7 cellular contexts compared by ENCODE assay signal in genomic region chr18:79986726-79987125, GRCh38. TPM values are rescaled to one million over a fixed set of nuclear protein-coding genes. Genes with fewer than 3 reads are reported as not detected.
DNase-seq lines count a peak whose midpoint lies in the region; ATAC-seq, FAIRE-seq and TF ChIP-seq lines count a peak whose summit lies in the region.

No MANE protein-coding gene starts in this region.

- peak overlapping the region; percentile 83 for H3K4me3 ChIP-seq in OCI-LY3 (ENCODE audit: low read length)
- H3K4me3 ChIP-seq in endothelial cell of umbilical vein (replicated peaks in 1 of 3; ENCODE audit: insufficient read depth in 1 of 3, low read depth in 1 of 3, low read length in 3 of 3), result peak overlapping the region in 2 of 3 experiments; percentile 1 to 96

- DNase-seq in GM03348 (ENCODE audit: low spot score), result peak; percentile 31
- peak; percentile 8 for DNase-seq in endothelial cell of umbilical vein (ENCODE audit: low read depth, low spot score)
- no peak for DNase-seq in progenitor cell of endocrine pancreas (ENCODE audit: low spot score, unreplicated experiment)
- no peak for DNase-seq in NCI-H2171 (lab: John Stamatoyannopoulos, UW)
- no peak for DNase-seq in DMS153 (lab: John Stamatoyannopoulos, UW)

- TF ChIP-seq CTCF in OCI-LY3 (IDR thresholded peaks at IDR 0.05; ENCODE audit: low read depth, low read length) (no peak), endothelial cell of umbilical vein (IDR thresholded peaks at IDR 0.05; ENCODE audit: extremely low read depth in 1 of 2, insufficient read depth in 1 of 2, low read depth in 1 of 2, low read length in 2 of 2) (no peak), progenitor cell of endocrine pancreas (IDR thresholded peaks at IDR 0.05; ENCODE audit: unreplicated experiment) (no peak)

- no peak overlapping the region for H3K27ac ChIP-seq in OCI-LY3 (ENCODE audit: low read length)
- H3K27ac ChIP-seq in endothelial cell of umbilical vein (ENCODE audit: insufficient read depth, low read depth, low read length), result no peak overlapping the region

- H3K27ac Mint-ChIP-seq in progenitor cell of endocrine pancreas, result no peak overlapping the region

- ATAC-seq in GM18907 (IDR thresholded peaks at IDR 0.05; ENCODE audit: unreplicated experiment), result no peak

- H3K79me2 ChIP-seq in OCI-LY3 (ENCODE audit: low read length) (peaks cover 78% of the 10 kb centered on the region), endothelial cell of umbilical vein (ENCODE audit: control insufficient read depth, insufficient read depth, low read length) (peaks cover 65% of the 10 kb centered on the region)

- POLR2A ChIA-PET in endothelial cell of umbilical vein (lab: Charles Lee), result no interaction called here

- no peak overlapping the region for H2AFZ ChIP-seq in OCI-LY3 (ENCODE audit: low read depth, low read length)
- H2AFZ ChIP-seq in endothelial cell of umbilical vein (ENCODE audit: low read depth, low read length), result no peak overlapping the region

- no peak for TF ChIP-seq POLR2A in endothelial cell of umbilical vein (IDR thresholded peaks at IDR 0.05; ENCODE audit: low read depth, low read length)

- H3K36me3 Mint-ChIP-seq in progenitor cell of endocrine pancreas (ENCODE audit: insufficient read depth), result peaks cover 4% of the 10 kb centered on the region

- H3K9ac ChIP-seq in OCI-LY3 (ENCODE audit: low read length) (peak overlapping the region; percentile 88), endothelial cell of umbilical vein (replicated peaks; ENCODE audit: extremely low read depth, insufficient read depth, low read length) (peak overlapping the region; percentile 23)

- peak; percentile 37 for FAIRE-seq in endothelial cell of umbilical vein (lab: Jason Lieb, UNC)

- H3K27me3 Mint-ChIP-seq in progenitor cell of endocrine pancreas, result no peaks in the 10 kb centered on the region

- H4K20me1 ChIP-seq in OCI-LY3 (ENCODE audit: insufficient read depth, low read length), result peaks cover 59% of the 10 kb centered on the region
- H4K20me1 ChIP-seq in endothelial cell of umbilical vein (replicated peaks; ENCODE audit: control insufficient read depth, extremely low read depth, insufficient read depth, low read length), result no peaks in the 10 kb centered on the region

- H3K4me1 Mint-ChIP-seq in progenitor cell of endocrine pancreas (ENCODE audit: low read depth), result peaks cover 19% of the 10 kb centered on the region

- H3K27me3 ChIP-seq in OCI-LY3 (ENCODE audit: low read depth, low read length) (no peaks in the 10 kb centered on the region), endothelial cell of umbilical vein (ENCODE audit: control insufficient read depth in 2 of 2, insufficient read depth in 2 of 2, low read length in 2 of 2) (no peaks in the 10 kb centered on the region)

- H3K9me1 ChIP-seq in endothelial cell of umbilical vein (replicated peaks; ENCODE audit: control insufficient read depth, extremely low read depth, insufficient read depth, low read length), result no peaks in the 10 kb centered on the region

- H3K4me3 Mint-ChIP-seq in progenitor cell of endocrine pancreas (ENCODE audit: low read depth), result peak overlapping the region; percentile 98

- CTCF ChIA-PET in endothelial cell of umbilical vein (lab: Charles Lee), result interaction anchor here (1.5 kb wide), 1 partner anchor 23 kb away, joined by 5 read pairs; the partner anchor contains the start of gene HSBP1L1

- no peaks in the 10 kb centered on the region for H3K9me3 Mint-ChIP-seq in progenitor cell of endocrine pancreas (ENCODE audit: low read depth)

- H3K4me2 ChIP-seq in OCI-LY3 (ENCODE audit: low read length) (peak overlapping the region; percentile 87), endothelial cell of umbilical vein (ENCODE audit: insufficient read depth, low read length) (peak overlapping the region; percentile 97)

- BruUV-seq in endothelial cell of umbilical vein (replicated peaks; lab: Mats Ljungman, UMichigan), result no TSS peak

- H3K9me3 ChIP-seq in OCI-LY3 (ENCODE audit: insufficient read depth, low read length), result no peaks in the 10 kb centered on the region
- no peaks in the 10 kb centered on the region for H3K9me3 ChIP-seq in endothelial cell of umbilical vein (replicated peaks; ENCODE audit: control insufficient read depth, insufficient read depth, low read length)

- intact Hi-C loops in endothelial cell of umbilical vein (cut with micrococcal nuclease), result loop anchor here (5.0 kb wide), 1 partner anchor 609 kb away; no protein-coding TSS in a partner anchor

- peaks cover 17% of the 10 kb centered on the region for H3K4me1 ChIP-seq in OCI-LY3 (ENCODE audit: low read length)
- peaks cover 13% of the 10 kb centered on the region for H3K4me1 ChIP-seq in endothelial cell of umbilical vein (ENCODE audit: control insufficient read depth, extremely low read depth, insufficient read depth, low read length)

- dilution Hi-C loops in endothelial cell of umbilical vein (cut with MboI; ENCODE audit: extremely low pct_ligation_motif_present, low sequenced_read_pairs), result no loop called here

- H3K36me3 ChIP-seq in OCI-LY3 (replicated peaks; ENCODE audit: low read depth, low read length), result peaks cover 46% of the 10 kb centered on the region
- H3K36me3 ChIP-seq in endothelial cell of umbilical vein (ENCODE audit: control insufficient read depth in 2 of 2, extremely low read depth in 1 of 2, insufficient read depth in 2 of 2, low read length in 2 of 2), result peaks cover 4 to 7% of the 10 kb centered on the region in 2 experiments

TF ChIP-seq in endothelial cell of umbilical vein, 7 proteins besides CTCF, POLR2A, EP300 and RAD21:
- TF ChIP-seq JUN (IDR thresholded peaks at IDR 0.05; ENCODE audit: borderline replicate concordance, insufficient read depth, insufficient read length, low read depth) (no peak), MYC (IDR thresholded peaks at IDR 0.05; ENCODE audit: low read depth, low read length) (no peak), GATA2 (IDR thresholded peaks at IDR 0.05; ENCODE audit: insufficient read depth, insufficient read length, low read depth, low read length) (no peak), EZH2 (IDR thresholded peaks at IDR 0.05; ENCODE audit: borderline replicate concordance, low read depth, low read length, severe bottlenecking) (no peak), FOS (IDR thresholded peaks at IDR 0.05; ENCODE audit: borderline replicate concordance, insufficient read depth, low read length) (no peak), POLR2AphosphoS5 (IDR thresholded peaks at IDR 0.05; ENCODE audit: insufficient read depth, low read depth, low read length) (no peak)
- TF ChIP-seq, protein P1, sequence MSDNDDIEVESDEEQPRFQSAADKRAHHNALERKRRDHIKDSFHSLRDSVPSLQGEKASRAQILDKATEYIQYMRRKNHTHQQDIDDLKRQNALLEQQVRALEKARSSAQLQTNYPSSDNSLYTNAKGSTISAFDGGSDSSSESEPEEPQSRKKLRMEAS (IDR thresholded peaks at IDR 0.05; ENCODE audit: insufficient read depth, insufficient read length), result no peak

RNA-seq across cellular contexts. Expression of gene TXNL4A, which starts 1.6 kb away (rescaled TPM):
- 147 and 148 TPM in 2 replicates for total RNA-seq in endothelial cell of umbilical vein
- 142 and 172 TPM in 2 replicates for polyA plus RNA-seq in endothelial cell of umbilical vein
- polyA plus RNA-seq in endothelial cell of umbilical vein (2011; cell fraction: cytosol; rRNA removed), result 151 and 167 TPM in 2 replicates
- polyA plus RNA-seq in endothelial cell of umbilical vein (2011; cell fraction: nucleus; rRNA removed), result 48.5 and 53.6 TPM in 2 replicates
- polyA plus RNA-seq in endothelial cell of umbilical vein (2012), result 135 and 147 TPM in 2 replicates
- 53.7 and 61.1 TPM in 2 replicates for polyA minus RNA-seq in endothelial cell of umbilical vein
- polyA minus RNA-seq in endothelial cell of umbilical vein (2011; cell fraction: cytosol; rRNA and poly(A)+ RNA removed), result 66.3 TPM
- polyA minus RNA-seq in endothelial cell of umbilical vein (2011; cell fraction: nucleus; rRNA and poly(A)+ RNA removed), result 12.2 and 14.9 TPM in 2 replicates
- total RNA-seq in progenitor cell of endocrine pancreas, result 103 and 104 TPM in 2 replicates

RNA-seq across cellular contexts. Expression of gene HSBP1L1, which starts 22.3 kb away (rescaled TPM):
- 3.7 and 5.2 TPM in 2 replicates for total RNA-seq in endothelial cell of umbilical vein
- 5.6 and 7.1 TPM in 2 replicates for polyA plus RNA-seq in endothelial cell of umbilical vein
- polyA plus RNA-seq in endothelial cell of umbilical vein (2011; cell fraction: cytosol; rRNA removed), result 5.0 and 5.2 TPM in 2 replicates
- polyA plus RNA-seq in endothelial cell of umbilical vein (2011; cell fraction: nucleus; rRNA removed), result 10.8 and 12.3 TPM in 2 replicates
- polyA plus RNA-seq in endothelial cell of umbilical vein (2012), result 3.9 and 6.9 TPM in 2 replicates
- polyA minus RNA-seq in endothelial cell of umbilical vein, result 1.00 and 1.3 TPM in 2 replicates
- 8.9 TPM for polyA minus RNA-seq in endothelial cell of umbilical vein (2011; cell fraction: cytosol; rRNA and poly(A)+ RNA removed)
- 4.1 and 5.7 TPM in 2 replicates for polyA minus RNA-seq in endothelial cell of umbilical vein (2011; cell fraction: nucleus; rRNA and poly(A)+ RNA removed)
- 7.0 and 8.0 TPM in 2 replicates for total RNA-seq in progenitor cell of endocrine pancreas

RNA-seq across cellular contexts. Expression of gene SLC66A2, which starts 35.3 kb away (rescaled TPM):
- total RNA-seq in endothelial cell of umbilical vein, result 32.5 and 35.2 TPM in 2 replicates
- polyA plus RNA-seq in endothelial cell of umbilical vein, result 37.1 and 40.4 TPM in 2 replicates
- polyA plus RNA-seq in endothelial cell of umbilical vein (2011; cell fraction: cytosol; rRNA removed), result 17.6 and 26.3 TPM in 2 replicates
- 17.9 and 19.8 TPM in 2 replicates for polyA plus RNA-seq in endothelial cell of umbilical vein (2011; cell fraction: nucleus; rRNA removed)
- polyA plus RNA-seq in endothelial cell of umbilical vein (2012), result 17.8 and 26.9 TPM in 2 replicates
- polyA minus RNA-seq in endothelial cell of umbilical vein, result 17.9 and 23.0 TPM in 2 replicates
- 20.8 TPM for polyA minus RNA-seq in endothelial cell of umbilical vein (2011; cell fraction: cytosol; rRNA and poly(A)+ RNA removed)
- 9.4 and 13.5 TPM in 2 replicates for polyA minus RNA-seq in endothelial cell of umbilical vein (2011; cell fraction: nucleus; rRNA and poly(A)+ RNA removed)
- 31.0 and 31.6 TPM in 2 replicates for total RNA-seq in progenitor cell of endocrine pancreas

RNA-seq across cellular contexts. Expression of gene RBFA, which starts 47.5 kb away (rescaled TPM):
- 30.5 and 34.8 TPM in 2 replicates for total RNA-seq in endothelial cell of umbilical vein
- 26.8 and 27.4 TPM in 2 replicates for polyA plus RNA-seq in endothelial cell of umbilical vein
- 41.2 and 43.1 TPM in 2 replicates for polyA plus RNA-seq in endothelial cell of umbilical vein (2011; cell fraction: cytosol; rRNA removed)
- polyA plus RNA-seq in endothelial cell of umbilical vein (2011; cell fraction: nucleus; rRNA removed), result 56.1 and 61.3 TPM in 2 replicates
- 25.4 and 27.9 TPM in 2 replicates for polyA plus RNA-seq in endothelial cell of umbilical vein (2012)
- 25.4 and 26.0 TPM in 2 replicates for polyA minus RNA-seq in endothelial cell of umbilical vein
- 5.2 TPM for polyA minus RNA-seq in endothelial cell of umbilical vein (2011; cell fraction: cytosol; rRNA and poly(A)+ RNA removed)
- 28.5 and 29.4 TPM in 2 replicates for polyA minus RNA-seq in endothelial cell of umbilical vein (2011; cell fraction: nucleus; rRNA and poly(A)+ RNA removed)
- 34.2 and 34.3 TPM in 2 replicates for total RNA-seq in progenitor cell of endocrine pancreas

Comparison
In these comparisons a context has a peak if more than half of its experiments do, and no peak if none do; other contexts are left out.
1. DNase-seq: peak in GM03348 (single experiment) and endothelial cell of umbilical vein (single experiment); none in progenitor cell of endocrine pancreas (single experiment), NCI-H2171 (single experiment) and DMS153 (single experiment).